In the genomic region with DNA sequence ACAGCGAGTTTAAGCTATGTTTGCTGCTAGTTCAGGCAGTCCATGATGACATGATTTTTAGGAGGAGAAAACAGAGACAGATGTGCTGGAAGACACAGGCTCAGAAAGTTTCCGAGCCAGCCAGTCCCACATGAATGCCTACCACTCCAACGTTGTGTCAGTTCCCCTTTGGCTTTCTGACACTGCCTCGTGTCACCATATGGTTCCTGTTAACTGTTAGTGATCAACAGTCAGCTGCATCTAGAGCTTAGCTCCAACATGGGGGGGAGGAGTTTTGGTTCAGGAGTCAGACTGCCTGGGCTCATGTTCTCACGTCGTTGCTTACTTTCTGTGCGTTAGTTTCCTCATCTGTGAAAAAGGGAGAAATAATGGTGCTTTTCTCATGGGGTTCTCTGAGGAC, we compare ENCODE assay signal across 11 cellular contexts.
A peak's percentile ranks its signal among the peaks of the same experiment; 100 is the strongest.
DNase-seq lines count a peak whose midpoint lies in the region; ATAC-seq and TF ChIP-seq lines count a peak whose summit lies in the region.
"Had no signal": no experiment of that assay in that cellular context is flagged by ENCODE, and none has a peak within 500 bp of the region (broad histone marks: within the 10 kb centered on the region; RNA-seq: fewer than 3 reads in every experiment).

No MANE protein-coding gene starts in this region.

- no peaks in the 10 kb centered on the region for H3K27me3 ChIP-seq in naive thymus-derived CD4-positive, alpha-beta T cell (ENCODE audit: control insufficient read depth in 2 of 2, insufficient read depth in 2 of 2, low read length in 2 of 2)

- no peaks in the 10 kb centered on the region for H3K27me3 Mint-ChIP-seq in naive thymus-derived CD4-positive, alpha-beta T cell
- H3K27me3 Mint-ChIP-seq in activated T-helper 1 cell treated with anti-CD3 and anti-CD28 coated beads, Interleukin-12 subunit alpha, Interleukin-12 subunit beta, Interleukin-2, Interleukin-4 antibody, amounts not matched to agents 30 ng/mL and 10 ng/mL and 1 ng/mL, durations not matched to agents 14 hours and 24 hours and 36 hours (ENCODE audit: insufficient read depth), result no peaks in the 10 kb centered on the region
- H3K27me3 Mint-ChIP-seq in activated naive CD4-positive, alpha-beta T cell treated with anti-CD3 and anti-CD28 coated beads for 36 hours (ENCODE audit: low read depth), result no peaks in the 10 kb centered on the region
- H3K27me3 Mint-ChIP-seq in activated naive CD8-positive, alpha-beta T cell treated with anti-CD3 and anti-CD28 coated beads, Interleukin-2, amount 50 U/mL, for 24 hours, result no peaks in the 10 kb centered on the region

- no peak overlapping the region for H3K27ac ChIP-seq in naive thymus-derived CD4-positive, alpha-beta T cell (ENCODE audit: low read depth, low read length)

- no peaks in the 10 kb centered on the region for H3K4me1 ChIP-seq in naive thymus-derived CD4-positive, alpha-beta T cell (ENCODE audit: control insufficient read depth in 2 of 2, insufficient read depth in 2 of 2, low read length in 2 of 2)

- no peak for TF ChIP-seq CTCF in NB4 (IDR thresholded peaks at IDR 0.05; ENCODE audit: low read depth, low read length)

- CTCF ChIA-PET in naive thymus-derived CD4-positive, alpha-beta T cell (lab: Charles Lee), result no interaction called here
- CTCF ChIA-PET in activated naive CD4-positive, alpha-beta T cell treated with anti-CD3 and anti-CD28 coated beads for 36 hours (lab: Charles Lee), result interaction anchor here (0.7 kb wide), 1 partner anchor 111 kb away, joined by 3 read pairs; no protein-coding TSS in a partner anchor

- POLR2A ChIA-PET in naive thymus-derived CD4-positive, alpha-beta T cell (lab: Charles Lee), result no interaction called here

- no peak overlapping the region for H3K4me3 ChIP-seq in NB4 (ENCODE audit: low read depth, low read length)
- no peak overlapping the region for H3K4me3 ChIP-seq in naive thymus-derived CD4-positive, alpha-beta T cell (ENCODE audit: low read length)

- no peaks in the 10 kb centered on the region for H3K36me3 ChIP-seq in naive thymus-derived CD4-positive, alpha-beta T cell (ENCODE audit: control insufficient read depth in 2 of 3, insufficient read depth in 3 of 3, low read length in 3 of 3)

- H3K27ac Mint-ChIP-seq in naive thymus-derived CD4-positive, alpha-beta T cell, result no peak overlapping the region
- H3K27ac Mint-ChIP-seq in activated T-helper 1 cell treated with anti-CD3 and anti-CD28 coated beads, Interleukin-12 subunit alpha, Interleukin-12 subunit beta, Interleukin-2, Interleukin-4 antibody, amounts not matched to agents 30 ng/mL and 10 ng/mL and 1 ng/mL, durations not matched to agents 14 hours and 24 hours and 36 hours, result no peak overlapping the region
- no peak overlapping the region for H3K27ac Mint-ChIP-seq in activated naive CD4-positive, alpha-beta T cell treated with anti-CD3 and anti-CD28 coated beads for 36 hours
- H3K27ac Mint-ChIP-seq in activated naive CD8-positive, alpha-beta T cell treated with anti-CD3 and anti-CD28 coated beads, Interleukin-2, amount 50 U/mL, for 24 hours, result no peak overlapping the region

- ATAC-seq in GM19023 (IDR thresholded peaks at IDR 0.05; ENCODE audit: unreplicated experiment) (peak; percentile 75), HG02763 (IDR thresholded peaks at IDR 0.05; ENCODE audit: unreplicated experiment) (peak; percentile 54)
- peak; percentile 83 for ATAC-seq in naive thymus-derived CD4-positive, alpha-beta T cell
- no peak for ATAC-seq in activated naive CD8-positive, alpha-beta T cell treated with anti-CD3 and anti-CD28 coated beads, Interleukin-2, amount 50 U/mL, for 24 hours

- peaks cover 0 to 3% (median 0%) of the 10 kb centered on the region in 5 donors for H3K36me3 Mint-ChIP-seq in naive thymus-derived CD4-positive, alpha-beta T cell
- H3K36me3 Mint-ChIP-seq in activated T-helper 1 cell treated with anti-CD3 and anti-CD28 coated beads, Interleukin-12 subunit alpha, Interleukin-12 subunit beta, Interleukin-2, Interleukin-4 antibody, amounts not matched to agents 30 ng/mL and 10 ng/mL and 1 ng/mL, durations not matched to agents 14 hours and 24 hours and 36 hours (ENCODE audit: low read depth), result no peaks in the 10 kb centered on the region
- H3K36me3 Mint-ChIP-seq in activated naive CD4-positive, alpha-beta T cell treated with anti-CD3 and anti-CD28 coated beads for 36 hours (ENCODE audit: low read depth), result no peaks in the 10 kb centered on the region
- H3K36me3 Mint-ChIP-seq in activated naive CD8-positive, alpha-beta T cell treated with anti-CD3 and anti-CD28 coated beads, Interleukin-2, amount 50 U/mL, for 24 hours (ENCODE audit: low read depth), result no peaks in the 10 kb centered on the region

- peak; percentile 76 for DNase-seq in NB4 (ENCODE audit: low read depth)
- DNase-seq in naive thymus-derived CD4-positive, alpha-beta T cell, result no peak
- DNase-seq in activated T-helper 1 cell treated with anti-CD3 and anti-CD28 coated beads, Interleukin-12 subunit alpha, Interleukin-12 subunit beta, Interleukin-2, Interleukin-4 antibody, amounts not matched to agents 30 ng/mL and 10 ng/mL and 1 ng/mL, durations not matched to agents 14 hours and 24 hours and 36 hours (ENCODE audit: low spot score), result no peak
- no peak for DNase-seq in activated naive CD4-positive, alpha-beta T cell treated with anti-CD3 and anti-CD28 coated beads for 36 hours
- DNase-seq in DMS 273 treated with DMSO at 0.1 percent for 48 hours (lab: John Stamatoyannopoulos, UW), result no peak
- no peak for DNase-seq in activated naive CD8-positive, alpha-beta T cell treated with anti-CD3 and anti-CD28 coated beads, Interleukin-2, amount 50 U/mL, for 24 hours
- DNase-seq: activated CD8-positive, alpha-beta memory T cell treated with anti-CD3 and anti-CD28 coated beads, Interleukin-2, amount 50 U/mL, for 4 hours; EL; stimulated activated CD4-positive, alpha-beta T cell treated with anti-CD3 and anti-CD28 coated beads, Interleukin-2, amount 100 ng/mL, for 24 hours had no signal

- peaks cover 0 to 3% (median 0%) of the 10 kb centered on the region in 7 donors for H3K4me1 Mint-ChIP-seq in naive thymus-derived CD4-positive, alpha-beta T cell
- peaks cover 5% of the 10 kb centered on the region for H3K4me1 Mint-ChIP-seq in activated T-helper 1 cell treated with anti-CD3 and anti-CD28 coated beads, Interleukin-12 subunit alpha, Interleukin-12 subunit beta, Interleukin-2, Interleukin-4 antibody, amounts not matched to agents 30 ng/mL and 10 ng/mL and 1 ng/mL, durations not matched to agents 14 hours and 24 hours and 36 hours (ENCODE audit: low read depth)
- no peaks in the 10 kb centered on the region for H3K4me1 Mint-ChIP-seq in activated naive CD4-positive, alpha-beta T cell treated with anti-CD3 and anti-CD28 coated beads for 36 hours (ENCODE audit: low read depth)
- H3K4me1 Mint-ChIP-seq in activated naive CD8-positive, alpha-beta T cell treated with anti-CD3 and anti-CD28 coated beads, Interleukin-2, amount 50 U/mL, for 24 hours, result peaks cover 3% of the 10 kb centered on the region

- no peaks in the 10 kb centered on the region for H3K9me3 Mint-ChIP-seq in naive thymus-derived CD4-positive, alpha-beta T cell
- H3K9me3 Mint-ChIP-seq in activated T-helper 1 cell treated with anti-CD3 and anti-CD28 coated beads, Interleukin-12 subunit alpha, Interleukin-12 subunit beta, Interleukin-2, Interleukin-4 antibody, amounts not matched to agents 30 ng/mL and 10 ng/mL and 1 ng/mL, durations not matched to agents 14 hours and 24 hours and 36 hours, result no peaks in the 10 kb centered on the region
- H3K9me3 Mint-ChIP-seq in activated naive CD4-positive, alpha-beta T cell treated with anti-CD3 and anti-CD28 coated beads for 36 hours, result no peaks in the 10 kb centered on the region
- no peaks in the 10 kb centered on the region for H3K9me3 Mint-ChIP-seq in activated naive CD8-positive, alpha-beta T cell treated with anti-CD3 and anti-CD28 coated beads, Interleukin-2, amount 50 U/mL, for 24 hours

- no peak for TF ChIP-seq POLR2A in NB4 (IDR thresholded peaks at IDR 0.05; ENCODE audit: extremely low read depth, insufficient read length)

- H3K9me3 ChIP-seq in naive thymus-derived CD4-positive, alpha-beta T cell (ENCODE audit: control insufficient read depth in 2 of 3, low read length in 3 of 3), result no peaks in the 10 kb centered on the region

- H3K4me3 Mint-ChIP-seq in naive thymus-derived CD4-positive, alpha-beta T cell, result no peak overlapping the region
- H3K4me3 Mint-ChIP-seq in activated T-helper 1 cell treated with anti-CD3 and anti-CD28 coated beads, Interleukin-12 subunit alpha, Interleukin-12 subunit beta, Interleukin-2, Interleukin-4 antibody, amounts not matched to agents 30 ng/mL and 10 ng/mL and 1 ng/mL, durations not matched to agents 14 hours and 24 hours and 36 hours, result no peak overlapping the region
- no peak overlapping the region for H3K4me3 Mint-ChIP-seq in activated naive CD4-positive, alpha-beta T cell treated with anti-CD3 and anti-CD28 coated beads for 36 hours
- no peak overlapping the region for H3K4me3 Mint-ChIP-seq in activated naive CD8-positive, alpha-beta T cell treated with anti-CD3 and anti-CD28 coated beads, Interleukin-2, amount 50 U/mL, for 24 hours

- intact Hi-C loops in naive thymus-derived CD4-positive, alpha-beta T cell (cut with micrococcal nuclease), result no loop called here
- intact Hi-C loops in activated T-helper 1 cell treated with anti-CD3 and anti-CD28 coated beads, Interleukin-12 subunit alpha, Interleukin-12 subunit beta, Interleukin-2, Interleukin-4 antibody, amounts not matched to agents 30 ng/mL and 10 ng/mL and 1 ng/mL, durations not matched to agents 14 hours and 24 hours and 36 hours (cut with micrococcal nuclease), result no loop called here
- intact Hi-C loops in activated naive CD4-positive, alpha-beta T cell treated with anti-CD3 and anti-CD28 coated beads for 36 hours (cut with micrococcal nuclease), result loop anchor here (5.0 kb wide), 1 partner anchor 378 kb away; no protein-coding TSS in a partner anchor
